Comparison of ENCODE assay signal across 1 cellular context in the genomic region with DNA sequence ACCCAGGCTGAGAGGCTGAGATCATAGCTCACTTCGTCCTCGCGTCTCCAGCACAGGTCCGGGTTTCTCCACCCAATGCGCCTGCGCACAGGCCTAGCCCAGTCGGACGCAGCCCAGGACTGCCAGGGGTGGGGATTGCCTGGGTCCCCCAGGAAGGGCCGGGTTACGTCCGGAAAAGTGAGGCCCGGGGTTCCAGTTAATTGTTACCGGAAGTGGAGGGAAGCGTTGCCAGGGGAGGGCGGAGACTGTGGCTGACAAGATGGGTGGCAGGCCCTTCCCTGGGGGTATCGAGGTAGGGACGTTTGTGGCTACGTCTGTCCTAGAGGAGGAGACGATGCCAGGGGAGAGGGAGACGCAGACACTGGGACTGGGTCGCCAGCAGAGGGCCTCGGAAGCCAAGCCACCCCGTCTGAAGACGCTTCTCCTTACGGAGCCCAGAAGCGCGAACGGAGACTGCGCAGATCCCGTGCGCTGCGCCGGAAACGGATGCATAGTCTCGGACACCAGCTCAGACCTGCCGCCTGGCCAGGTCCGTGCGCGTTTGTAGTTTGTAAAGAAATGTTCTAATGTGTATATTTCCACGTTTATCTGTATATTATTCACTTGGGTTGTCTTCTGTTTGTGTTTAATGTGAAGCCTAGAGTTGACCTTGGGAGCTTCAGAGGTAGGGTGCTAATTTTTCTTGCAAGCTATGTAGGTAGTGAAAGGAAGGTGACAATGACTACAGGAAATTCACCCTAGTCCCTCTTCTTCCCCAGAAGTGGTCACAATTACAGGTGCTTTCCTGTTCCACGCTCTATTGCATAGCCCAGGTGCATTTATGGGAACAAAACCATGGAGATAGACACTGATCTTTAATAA.
TF ChIP-seq lines count a peak whose summit lies in the region.

No MANE protein-coding gene starts in this region.

TF ChIP-seq in GM12878, 131 proteins besides CTCF, POLR2A, EP300 and RAD21 (continued from another document and continues in another):
- TF ChIP-seq, protein P1, sequence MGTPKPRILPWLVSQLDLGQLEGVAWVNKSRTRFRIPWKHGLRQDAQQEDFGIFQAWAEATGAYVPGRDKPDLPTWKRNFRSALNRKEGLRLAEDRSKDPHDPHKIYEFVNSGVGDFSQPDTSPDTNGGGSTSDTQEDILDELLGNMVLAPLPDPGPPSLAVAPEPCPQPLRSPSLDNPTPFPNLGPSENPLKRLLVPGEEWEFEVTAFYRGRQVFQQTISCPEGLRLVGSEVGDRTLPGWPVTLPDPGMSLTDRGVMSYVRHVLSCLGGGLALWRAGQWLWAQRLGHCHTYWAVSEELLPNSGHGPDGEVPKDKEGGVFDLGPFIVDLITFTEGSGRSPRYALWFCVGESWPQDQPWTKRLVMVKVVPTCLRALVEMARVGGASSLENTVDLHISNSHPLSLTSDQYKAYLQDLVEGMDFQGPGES (IDR thresholded peaks at IDR 0.05), result peak; percentile 9; the same call in 1 of the 2 replicates
- peak; percentile 38 for TF ChIP-seq RELA (IDR thresholded peaks at IDR 0.05; ENCODE audit: borderline replicate concordance, partially characterized antibody)
- TF ChIP-seq RAD51 (IDR thresholded peaks at IDR 0.05), result no peak
- no peak for TF ChIP-seq STAT3 (IDR thresholded peaks at IDR 0.05; ENCODE audit: low read depth, low read length)
- no peak for TF ChIP-seq JUNB (IDR thresholded peaks at IDR 0.05)
- no peak for TF ChIP-seq ZNF274 (IDR thresholded peaks at IDR 0.05; ENCODE audit: insufficient read depth, insufficient read length)
- TF ChIP-seq, protein P2, sequence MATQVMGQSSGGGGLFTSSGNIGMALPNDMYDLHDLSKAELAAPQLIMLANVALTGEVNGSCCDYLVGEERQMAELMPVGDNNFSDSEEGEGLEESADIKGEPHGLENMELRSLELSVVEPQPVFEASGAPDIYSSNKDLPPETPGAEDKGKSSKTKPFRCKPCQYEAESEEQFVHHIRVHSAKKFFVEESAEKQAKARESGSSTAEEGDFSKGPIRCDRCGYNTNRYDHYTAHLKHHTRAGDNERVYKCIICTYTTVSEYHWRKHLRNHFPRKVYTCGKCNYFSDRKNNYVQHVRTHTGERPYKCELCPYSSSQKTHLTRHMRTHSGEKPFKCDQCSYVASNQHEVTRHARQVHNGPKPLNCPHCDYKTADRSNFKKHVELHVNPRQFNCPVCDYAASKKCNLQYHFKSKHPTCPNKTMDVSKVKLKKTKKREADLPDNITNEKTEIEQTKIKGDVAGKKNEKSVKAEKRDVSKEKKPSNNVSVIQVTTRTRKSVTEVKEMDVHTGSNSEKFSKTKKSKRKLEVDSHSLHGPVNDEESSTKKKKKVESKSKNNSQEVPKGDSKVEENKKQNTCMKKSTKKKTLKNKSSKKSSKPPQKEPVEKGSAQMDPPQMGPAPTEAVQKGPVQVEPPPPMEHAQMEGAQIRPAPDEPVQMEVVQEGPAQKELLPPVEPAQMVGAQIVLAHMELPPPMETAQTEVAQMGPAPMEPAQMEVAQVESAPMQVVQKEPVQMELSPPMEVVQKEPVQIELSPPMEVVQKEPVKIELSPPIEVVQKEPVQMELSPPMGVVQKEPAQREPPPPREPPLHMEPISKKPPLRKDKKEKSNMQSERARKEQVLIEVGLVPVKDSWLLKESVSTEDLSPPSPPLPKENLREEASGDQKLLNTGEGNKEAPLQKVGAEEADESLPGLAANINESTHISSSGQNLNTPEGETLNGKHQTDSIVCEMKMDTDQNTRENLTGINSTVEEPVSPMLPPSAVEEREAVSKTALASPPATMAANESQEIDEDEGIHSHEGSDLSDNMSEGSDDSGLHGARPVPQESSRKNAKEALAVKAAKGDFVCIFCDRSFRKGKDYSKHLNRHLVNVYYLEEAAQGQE (IDR thresholded peaks at IDR 0.05; ENCODE audit: low read depth, low read length), result no peak
- peak; percentile 36; the same call in 1 of the 2 replicates for TF ChIP-seq MLLT1 (IDR thresholded peaks at IDR 0.05)
- TF ChIP-seq MYB (IDR thresholded peaks at IDR 0.05; ENCODE audit: borderline replicate concordance, low read depth, low read length), result no peak; the same call in 1 of the 2 replicates
- TF ChIP-seq ATF2 (IDR thresholded peaks at IDR 0.05; ENCODE audit: low read length), result peak; percentile 24; the same call in 1 of the 2 replicates
- TF ChIP-seq ASH2L (IDR thresholded peaks at IDR 0.05; ENCODE audit: borderline replicate concordance, low read depth), result no peak
- no peak for TF ChIP-seq RFX5 (IDR thresholded peaks at IDR 0.05; ENCODE audit: low read depth, low read length)
- TF ChIP-seq, protein P3, sequence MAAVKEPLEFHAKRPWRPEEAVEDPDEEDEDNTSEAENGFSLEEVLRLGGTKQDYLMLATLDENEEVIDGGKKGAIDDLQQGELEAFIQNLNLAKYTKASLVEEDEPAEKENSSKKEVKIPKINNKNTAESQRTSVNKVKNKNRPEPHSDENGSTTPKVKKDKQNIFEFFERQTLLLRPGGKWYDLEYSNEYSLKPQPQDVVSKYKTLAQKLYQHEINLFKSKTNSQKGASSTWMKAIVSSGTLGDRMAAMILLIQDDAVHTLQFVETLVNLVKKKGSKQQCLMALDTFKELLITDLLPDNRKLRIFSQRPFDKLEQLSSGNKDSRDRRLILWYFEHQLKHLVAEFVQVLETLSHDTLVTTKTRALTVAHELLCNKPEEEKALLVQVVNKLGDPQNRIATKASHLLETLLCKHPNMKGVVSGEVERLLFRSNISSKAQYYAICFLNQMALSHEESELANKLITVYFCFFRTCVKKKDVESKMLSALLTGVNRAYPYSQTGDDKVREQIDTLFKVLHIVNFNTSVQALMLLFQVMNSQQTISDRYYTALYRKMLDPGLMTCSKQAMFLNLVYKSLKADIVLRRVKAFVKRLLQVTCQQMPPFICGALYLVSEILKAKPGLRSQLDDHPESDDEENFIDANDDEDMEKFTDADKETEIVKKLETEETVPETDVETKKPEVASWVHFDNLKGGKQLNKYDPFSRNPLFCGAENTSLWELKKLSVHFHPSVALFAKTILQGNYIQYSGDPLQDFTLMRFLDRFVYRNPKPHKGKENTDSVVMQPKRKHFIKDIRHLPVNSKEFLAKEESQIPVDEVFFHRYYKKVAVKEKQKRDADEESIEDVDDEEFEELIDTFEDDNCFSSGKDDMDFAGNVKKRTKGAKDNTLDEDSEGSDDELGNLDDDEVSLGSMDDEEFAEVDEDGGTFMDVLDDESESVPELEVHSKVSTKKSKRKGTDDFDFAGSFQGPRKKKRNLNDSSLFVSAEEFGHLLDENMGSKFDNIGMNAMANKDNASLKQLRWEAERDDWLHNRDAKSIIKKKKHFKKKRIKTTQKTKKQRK (IDR thresholded peaks at IDR 0.05; ENCODE audit: low read depth, low read length), result no peak
- TF ChIP-seq STAT1 (conservative IDR thresholded peaks at IDR 0.05), result peak; percentile 60; the same call in 1 of the 2 replicates
- peak; percentile 31; the same call in 1 of the 2 replicates for TF ChIP-seq CREM (IDR thresholded peaks at IDR 0.05; ENCODE audit: low read depth)
- no peak for TF ChIP-seq BRCA1 (IDR thresholded peaks at IDR 0.05; ENCODE audit: low read depth, low read length)
- TF ChIP-seq SPI1 (IDR thresholded peaks at IDR 0.05; ENCODE audit: borderline replicate concordance, insufficient read depth, low read depth, low read length), result no peak
- peak; percentile 67 for TF ChIP-seq MEF2A (IDR thresholded peaks at IDR 0.05; ENCODE audit: insufficient read depth, low read depth, low read length)
- TF ChIP-seq CBX5 (IDR thresholded peaks at IDR 0.05; ENCODE audit: low read depth), result no peak
- peak; percentile 71 for TF ChIP-seq E2F8 (IDR thresholded peaks at IDR 0.05; ENCODE audit: low read depth, partially characterized antibody)
- TF ChIP-seq EZH2 (IDR thresholded peaks at IDR 0.05; ENCODE audit: borderline replicate concordance, control insufficient read depth, low read depth, low read length), result no peak
- TF ChIP-seq TCF7 (IDR thresholded peaks at IDR 0.05; ENCODE audit: borderline replicate concordance), result no peak
- TF ChIP-seq GATAD2B (conservative IDR thresholded peaks at IDR 0.05; ENCODE audit: low read depth), result peak; percentile 91
- TF ChIP-seq KLF5 (IDR thresholded peaks at IDR 0.05; ENCODE audit: partially characterized antibody), result peak; percentile 82
- TF ChIP-seq, protein P4, sequence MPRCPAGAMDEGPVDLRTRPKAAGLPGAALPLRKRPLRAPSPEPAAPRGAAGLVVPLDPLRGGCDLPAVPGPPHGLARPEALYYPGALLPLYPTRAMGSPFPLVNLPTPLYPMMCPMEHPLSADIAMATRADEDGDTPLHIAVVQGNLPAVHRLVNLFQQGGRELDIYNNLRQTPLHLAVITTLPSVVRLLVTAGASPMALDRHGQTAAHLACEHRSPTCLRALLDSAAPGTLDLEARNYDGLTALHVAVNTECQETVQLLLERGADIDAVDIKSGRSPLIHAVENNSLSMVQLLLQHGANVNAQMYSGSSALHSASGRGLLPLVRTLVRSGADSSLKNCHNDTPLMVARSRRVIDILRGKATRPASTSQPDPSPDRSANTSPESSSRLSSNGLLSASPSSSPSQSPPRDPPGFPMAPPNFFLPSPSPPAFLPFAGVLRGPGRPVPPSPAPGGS (IDR thresholded peaks at IDR 0.05; ENCODE audit: borderline replicate concordance, insufficient read depth, low read depth, low read length, poor library complexity, severe bottlenecking), result peak; percentile 24
- TF ChIP-seq SUZ12 (IDR thresholded peaks at IDR 0.05; ENCODE audit: unreplicated experiment), result no peak
- TF ChIP-seq YY1 (IDR thresholded peaks at IDR 0.05; ENCODE audit: low read depth, low read length), result peak; percentile 75
- peak; percentile 69 for TF ChIP-seq RUNX3 (IDR thresholded peaks at IDR 0.05; ENCODE audit: low read length)
- peak; percentile 94 for TF ChIP-seq POLR2AphosphoS5 (IDR thresholded peaks at IDR 0.05; ENCODE audit: low read length)
- TF ChIP-seq ZNF217 (IDR thresholded peaks at IDR 0.05), result no peak
- TF ChIP-seq RB1 (IDR thresholded peaks at IDR 0.05; ENCODE audit: borderline replicate concordance), result peak; percentile 73; the same call in 1 of the 2 replicates
- TF ChIP-seq LARP7 (IDR thresholded peaks at IDR 0.05), result peak; percentile 47; the same call in 1 of the 2 replicates
- TF ChIP-seq NFXL1 (IDR thresholded peaks at IDR 0.05; ENCODE audit: borderline replicate concordance), result no peak
- peak; percentile 86 for TF ChIP-seq GABPA (IDR thresholded peaks at IDR 0.05; ENCODE audit: low read depth)
- peak; percentile 71; the same call in 2 of the 3 replicates for TF ChIP-seq POU2F2 (IDR thresholded peaks at IDR 0.05; ENCODE audit: borderline replicate concordance, low read depth, low read length)
- TF ChIP-seq ZNF622 (IDR thresholded peaks at IDR 0.05), result no peak
- TF ChIP-seq, protein P5, sequence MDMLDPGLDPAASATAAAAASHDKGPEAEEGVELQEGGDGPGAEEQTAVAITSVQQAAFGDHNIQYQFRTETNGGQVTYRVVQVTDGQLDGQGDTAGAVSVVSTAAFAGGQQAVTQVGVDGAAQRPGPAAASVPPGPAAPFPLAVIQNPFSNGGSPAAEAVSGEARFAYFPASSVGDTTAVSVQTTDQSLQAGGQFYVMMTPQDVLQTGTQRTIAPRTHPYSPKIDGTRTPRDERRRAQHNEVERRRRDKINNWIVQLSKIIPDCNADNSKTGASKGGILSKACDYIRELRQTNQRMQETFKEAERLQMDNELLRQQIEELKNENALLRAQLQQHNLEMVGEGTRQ (IDR thresholded peaks at IDR 0.05; ENCODE audit: borderline replicate concordance, low read depth, low read length), result no peak
- TF ChIP-seq SUPT20H (IDR thresholded peaks at IDR 0.05; ENCODE audit: borderline replicate concordance, control insufficient read depth, low read depth, low read length), result no peak
- TF ChIP-seq BCL11A (IDR thresholded peaks at IDR 0.05; ENCODE audit: low read depth, low read length), result 0 out of 2 replicates have a peak, but pooled peaks have one; percentile 24
- TF ChIP-seq CHD1 (IDR thresholded peaks at IDR 0.05; ENCODE audit: low read depth, low read length), result no peak
- TF ChIP-seq, protein P6, sequence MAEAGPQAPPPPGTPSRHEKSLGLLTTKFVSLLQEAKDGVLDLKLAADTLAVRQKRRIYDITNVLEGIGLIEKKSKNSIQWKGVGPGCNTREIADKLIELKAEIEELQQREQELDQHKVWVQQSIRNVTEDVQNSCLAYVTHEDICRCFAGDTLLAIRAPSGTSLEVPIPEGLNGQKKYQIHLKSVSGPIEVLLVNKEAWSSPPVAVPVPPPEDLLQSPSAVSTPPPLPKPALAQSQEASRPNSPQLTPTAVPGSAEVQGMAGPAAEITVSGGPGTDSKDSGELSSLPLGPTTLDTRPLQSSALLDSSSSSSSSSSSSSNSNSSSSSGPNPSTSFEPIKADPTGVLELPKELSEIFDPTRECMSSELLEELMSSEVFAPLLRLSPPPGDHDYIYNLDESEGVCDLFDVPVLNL (IDR thresholded peaks at IDR 0.05; ENCODE audit: low read depth, low read length), result 0 out of 2 replicates have a peak, but pooled peaks have one; percentile 33
